ENCODE assay signal across 23 cellular contexts in genomic region chr4:99875073-99875472, GRCh38. TPM values are rescaled to one million over a fixed set of nuclear protein-coding genes. Genes with fewer than 3 reads are reported as not detected.
"Had no signal": no experiment of that assay in that cellular context is flagged by ENCODE, and none has a peak within 500 bp of the region (broad histone marks: within the 10 kb centered on the region; RNA-seq: fewer than 3 reads in every experiment).

No MANE protein-coding gene starts in this region.

- H3K9me3 Mint-ChIP-seq: activated CD4-positive, alpha-beta memory T cell treated with anti-CD3 and anti-CD28 coated beads for 36 hours; activated naive CD8-positive, alpha-beta T cell treated with anti-CD3 and anti-CD28 coated beads, Interleukin-2, amount 50 U/mL, for 24 hours; endodermal cell; natural killer cell treated with Interleukin-12 subunit alpha and Interleukin-12 subunit beta and Interleukin-15 and Interleukin-18, amount 100 ng/mL, for 72 hours had no signal

- H3K4me3 ChIP-seq: body of pancreas, cardiac muscle cell, left lung, lung, skin epidermis, suprapubic skin, tibial nerve had no signal

- H3K4me1 Mint-ChIP-seq: activated naive CD8-positive, alpha-beta T cell treated with anti-CD3 and anti-CD28 coated beads, Interleukin-2, amount 50 U/mL, for 24 hours; endodermal cell; stimulated activated naive CD8-positive, alpha-beta T cell treated with anti-CD3 and anti-CD28 coated beads, Interleukin-15, amount 100 ng/mL, for 72 hours had no signal

- H3K27me3 Mint-ChIP-seq: activated CD4-positive, alpha-beta memory T cell treated with anti-CD3 and anti-CD28 coated beads for 36 hours; activated naive CD8-positive, alpha-beta T cell treated with anti-CD3 and anti-CD28 coated beads, Interleukin-2, amount 50 U/mL, for 24 hours; natural killer cell treated with Interleukin-12 subunit alpha and Interleukin-12 subunit beta and Interleukin-15 and Interleukin-18, amount 100 ng/mL, for 72 hours; stimulated activated naive CD8-positive, alpha-beta T cell treated with anti-CD3 and anti-CD28 coated beads, Interleukin-15, amount 100 ng/mL, for 72 hours had no signal

- H3K27ac Mint-ChIP-seq: activated CD4-positive, alpha-beta memory T cell treated with anti-CD3 and anti-CD28 coated beads for 36 hours; activated naive CD8-positive, alpha-beta T cell treated with anti-CD3 and anti-CD28 coated beads, Interleukin-2, amount 50 U/mL, for 24 hours; endodermal cell; natural killer cell treated with Interleukin-12 subunit alpha and Interleukin-12 subunit beta and Interleukin-15 and Interleukin-18, amount 100 ng/mL, for 72 hours; stimulated activated naive CD8-positive, alpha-beta T cell treated with anti-CD3 and anti-CD28 coated beads, Interleukin-15, amount 100 ng/mL, for 72 hours had no signal

- H3K27me3 ChIP-seq: body of pancreas, cardiac muscle cell, foreskin keratinocyte, left lung, suprapubic skin, tibial nerve had no signal

- H3K4me1 ChIP-seq: body of pancreas, foreskin keratinocyte, left lung, suprapubic skin, tibial nerve had no signal

- DNase-seq: activated CD4-positive, alpha-beta memory T cell treated with anti-CD3 and anti-CD28 coated beads for 36 hours; activated CD4-positive, alpha-beta T cell treated with anti-CD3 and anti-CD28 coated beads for 48 hours; activated effector memory CD4-positive, alpha-beta T cell treated with anti-CD3 and anti-CD28 coated beads, Interleukin-2, amount 50 U/mL, for 16 hours; activated naive CD4-positive, alpha-beta T cell treated with anti-CD3 and anti-CD28 coated beads, Interleukin-2, amount 50 U/mL, for 16 hours; activated naive CD8-positive, alpha-beta T cell treated with anti-CD3 and anti-CD28 coated beads, Interleukin-2, amount 50 U/mL, for 24 hours; body of pancreas; cortex of kidney; endodermal cell; left lung; right cardiac atrium; stimulated activated CD4-positive, alpha-beta T cell treated with anti-CD3 and anti-CD28 coated beads, Interleukin-1b, Interleukin-23, amount 100 ng/mL, for 48 hours; stimulated activated naive CD8-positive, alpha-beta T cell treated with anti-CD3 and anti-CD28 coated beads, Interleukin-15, amount 100 ng/mL, for 72 hours had no signal

- H3K4me3 Mint-ChIP-seq: activated CD4-positive, alpha-beta memory T cell treated with anti-CD3 and anti-CD28 coated beads for 36 hours; activated naive CD8-positive, alpha-beta T cell treated with anti-CD3 and anti-CD28 coated beads, Interleukin-2, amount 50 U/mL, for 24 hours; endodermal cell; natural killer cell treated with Interleukin-12 subunit alpha and Interleukin-12 subunit beta and Interleukin-15 and Interleukin-18, amount 100 ng/mL, for 72 hours; stimulated activated naive CD8-positive, alpha-beta T cell treated with anti-CD3 and anti-CD28 coated beads, Interleukin-15, amount 100 ng/mL, for 72 hours had no signal

- H3K27ac ChIP-seq: body of pancreas, cardiac muscle cell, foreskin keratinocyte, left lung, skin epidermis, suprapubic skin, tibial nerve had no signal

- H3K9me3 ChIP-seq: body of pancreas, left lung, suprapubic skin, tibial nerve had no signal

- ATAC-seq: activated naive CD8-positive, alpha-beta T cell treated with anti-CD3 and anti-CD28 coated beads, Interleukin-2, amount 50 U/mL, for 24 hours; body of pancreas; foreskin keratinocyte; left lung; natural killer cell treated with Interleukin-12 subunit alpha and Interleukin-12 subunit beta and Interleukin-15 and Interleukin-18, amount 100 ng/mL, for 72 hours; right cardiac atrium; stimulated activated naive CD8-positive, alpha-beta T cell treated with anti-CD3 and anti-CD28 coated beads, Interleukin-15, amount 100 ng/mL, for 72 hours had no signal

RNA-seq across cellular contexts. Expression of gene DAPP1, which starts 58.4 kb away (rescaled TPM):
- total RNA-seq: endodermal cell, fibroblast of lung, glomerular endothelial cell, osteocyte, pulmonary artery endothelial cell had no signal
- polyA plus RNA-seq: cardiac muscle cell, fibroblast of lung had no signal
